1 cellular context compared by ENCODE assay signal in genomic region chr13:113920173-113920572, GRCh38.
TF ChIP-seq lines count a peak whose summit lies in the region.

No MANE protein-coding gene starts in this region.

TF ChIP-seq in WTC11, 78 proteins besides CTCF, POLR2A, EP300 and RAD21 (continued from another document):
- TF ChIP-seq, protein P1, sequence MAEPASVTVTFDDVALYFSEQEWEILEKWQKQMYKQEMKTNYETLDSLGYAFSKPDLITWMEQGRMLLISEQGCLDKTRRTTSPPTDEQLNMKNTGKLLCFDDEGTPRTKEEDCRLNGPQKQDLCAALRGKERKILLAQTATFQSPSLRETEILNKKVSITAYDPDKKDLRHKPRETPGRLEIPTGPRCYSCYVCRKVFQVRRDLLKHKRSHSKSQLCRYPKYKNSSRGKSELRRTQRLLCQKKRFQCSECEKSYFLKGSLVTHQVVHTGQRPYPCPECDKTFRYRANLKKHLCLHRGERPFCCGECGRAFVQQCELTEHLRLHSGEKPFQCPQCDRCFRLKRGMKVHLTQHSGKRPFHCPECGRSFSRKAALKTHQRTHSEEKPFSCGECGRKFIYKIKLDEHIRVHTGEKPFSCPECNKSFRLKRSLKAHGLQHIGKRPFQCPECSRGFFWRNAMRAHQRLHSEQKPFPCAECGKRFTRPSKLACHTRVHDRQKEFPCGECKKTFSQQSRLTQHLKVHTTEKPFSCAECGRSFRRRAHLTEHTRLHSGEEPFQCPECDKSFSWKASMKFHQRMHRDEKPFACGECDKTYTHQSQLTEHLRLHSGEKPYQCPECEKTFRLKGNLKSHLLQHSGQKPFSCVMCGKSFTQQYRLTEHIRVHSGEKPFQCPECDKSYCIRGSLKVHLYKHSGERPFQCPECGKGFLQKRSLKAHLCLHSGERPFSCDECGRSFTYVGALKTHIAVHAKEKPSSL (CRISPR knock-in tag; conservative IDR thresholded peaks at IDR 0.05), result no peak
- TF ChIP-seq, protein P2, sequence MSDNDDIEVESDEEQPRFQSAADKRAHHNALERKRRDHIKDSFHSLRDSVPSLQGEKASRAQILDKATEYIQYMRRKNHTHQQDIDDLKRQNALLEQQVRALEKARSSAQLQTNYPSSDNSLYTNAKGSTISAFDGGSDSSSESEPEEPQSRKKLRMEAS (CRISPR knock-in tag; IDR thresholded peaks at IDR 0.05), result no peak
- TF ChIP-seq TEAD1 (CRISPR knock-in tag; IDR thresholded peaks at IDR 0.05), result no peak
- no peak for TF ChIP-seq CREB1 (CRISPR knock-in tag; IDR thresholded peaks at IDR 0.05)
- TF ChIP-seq TP53 (CRISPR knock-in tag; IDR thresholded peaks at IDR 0.05), result no peak
- TF ChIP-seq, protein P3, sequence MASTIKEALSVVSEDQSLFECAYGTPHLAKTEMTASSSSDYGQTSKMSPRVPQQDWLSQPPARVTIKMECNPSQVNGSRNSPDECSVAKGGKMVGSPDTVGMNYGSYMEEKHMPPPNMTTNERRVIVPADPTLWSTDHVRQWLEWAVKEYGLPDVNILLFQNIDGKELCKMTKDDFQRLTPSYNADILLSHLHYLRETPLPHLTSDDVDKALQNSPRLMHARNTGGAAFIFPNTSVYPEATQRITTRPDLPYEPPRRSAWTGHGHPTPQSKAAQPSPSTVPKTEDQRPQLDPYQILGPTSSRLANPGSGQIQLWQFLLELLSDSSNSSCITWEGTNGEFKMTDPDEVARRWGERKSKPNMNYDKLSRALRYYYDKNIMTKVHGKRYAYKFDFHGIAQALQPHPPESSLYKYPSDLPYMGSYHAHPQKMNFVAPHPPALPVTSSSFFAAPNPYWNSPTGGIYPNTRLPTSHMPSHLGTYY (CRISPR knock-in tag; IDR thresholded peaks at IDR 0.05), result no peak
- TF ChIP-seq, protein P4, sequence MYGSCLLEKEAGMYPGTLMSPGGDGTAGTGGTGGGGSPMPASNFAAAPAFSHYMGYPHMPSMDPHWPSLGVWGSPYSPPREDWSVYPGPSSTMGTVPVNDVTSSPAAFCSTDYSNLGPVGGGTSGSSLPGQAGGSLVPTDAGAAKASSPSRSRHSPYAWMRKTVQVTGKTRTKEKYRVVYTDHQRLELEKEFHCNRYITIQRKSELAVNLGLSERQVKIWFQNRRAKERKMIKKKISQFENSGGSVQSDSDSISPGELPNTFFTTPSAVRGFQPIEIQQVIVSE (CRISPR knock-in tag; IDR thresholded peaks at IDR 0.05; ENCODE audit: borderline replicate concordance), result no peak
